Comparison of ENCODE assay signal across 32 cellular contexts in genomic region chr5:14928661-14929060, GRCh38. TPM values are rescaled to one million over a fixed set of nuclear protein-coding genes. Genes with fewer than 3 reads are reported as not detected.
A peak's percentile ranks its signal among the peaks of the same experiment; 100 is the strongest.
DNase-seq lines count a peak whose midpoint lies in the region; ATAC-seq, FAIRE-seq and TF ChIP-seq lines count a peak whose summit lies in the region.
"Had no signal": no experiment of that assay in that cellular context is flagged by ENCODE, and none has a peak within 500 bp of the region (broad histone marks: within the 10 kb centered on the region; RNA-seq: fewer than 3 reads in every experiment).

No MANE protein-coding gene starts in this region.

- H3K27me3 ChIP-seq in RWPE2 (ENCODE audit: insufficient read depth, poor library complexity, severe bottlenecking) (no peaks in the 10 kb centered on the region), fibroblast of lung (ENCODE audit: control insufficient read depth, insufficient read depth, low read length) (no peaks in the 10 kb centered on the region)
- H3K27me3 ChIP-seq: adrenal gland, BLaER1, ovary, Peyer's patch, testis, uterus had no signal

- no peaks in the 10 kb centered on the region for H4K20me1 ChIP-seq in fibroblast of lung (ENCODE audit: control insufficient read depth, extremely low read depth, insufficient read depth, low read length)
- H4K20me1 ChIP-seq: BLaER1 had no signal

- no peak overlapping the region for H3K4me2 ChIP-seq in fibroblast of lung (ENCODE audit: extremely low read depth, insufficient read depth, low read length)
- H3K4me2 ChIP-seq: BLaER1 had no signal

- H3K9me3 ChIP-seq in RWPE2 (ENCODE audit: severe bottlenecking) (no peaks in the 10 kb centered on the region), fibroblast of lung (ENCODE audit: control insufficient read depth, insufficient read depth, low read depth, low read length) (no peaks in the 10 kb centered on the region)
- H3K9me3 ChIP-seq: adrenal gland, BLaER1, Caco-2, mucosa of descending colon, ovary, Peyer's patch, testis, uterus had no signal

- peak; percentile 33 for DNase-seq in AG10803 (ENCODE audit: low read depth)
- DNase-seq in HTR-8/SVneo (ENCODE audit: insufficient read length, low spot score): peak; percentile 22
- no peak for DNase-seq in RWPE2 (ENCODE audit: low spot score)
- DNase-seq in fibroblast of lung (ENCODE audit: low read depth in 2 of 2): peak; percentile 19 to 84
- no peak for DNase-seq in NCI-H146 (lab: John Stamatoyannopoulos, UW)
- DNase-seq in frontal cortex (ENCODE audit: low spot score in 2 of 2): no peak
- DNase-seq: activated CD4-positive, alpha-beta T cell treated with anti-CD3 and anti-CD28 coated beads for 48 hours; activated naive CD4-positive, alpha-beta T cell treated with Interleukin-2 at 50 U/mL for 16 hours; activated T-cell treated with anti-CD3 and anti-CD28 coated beads, Interleukin-2, amount 50 U/mL, for 4 hours; adrenal gland; Caco-2; DND-41; H7; islet precursor cell; MM.1S; mucosa of descending colon; NCI-H1436; NCI-H2171; NCI-H526; ovary; Peyer's patch; stimulated activated CD4-positive, alpha-beta T cell treated with anti-CD3 and anti-CD28 coated beads, Interleukin-4, amount 100 ng/mL, for 1 hour; stimulated activated naive B cell treated with anti-CD40 and anti-IgM and Interleukin-4, amounts not matched to agents 10 μg/mL and 1 μg/mL and 100 μg/mL, for 72 hours; T-helper 2 cell; testis; uterus had no signal

- H3K27ac ChIP-seq in RWPE2 (ENCODE audit: poor library complexity, severe bottlenecking): peak overlapping the region; percentile 24
- H3K27ac ChIP-seq in fibroblast of lung (ENCODE audit: insufficient read depth, low read length): no peak overlapping the region
- H3K27ac ChIP-seq: adrenal gland, BLaER1, epithelial cell of prostate, ovary, Peyer's patch, SK-N-MC, testis, uterus had no signal

- H3K4me3 ChIP-seq in AG10803 (ENCODE audit: low read length) (no peak overlapping the region), RWPE2 (ENCODE audit: severe bottlenecking) (no peak overlapping the region), fibroblast of lung (replicated peaks in 1 of 4; ENCODE audit: control extremely low read depth in 1 of 4, insufficient read depth in 1 of 4, low read depth in 3 of 4, low read length in 4 of 4) (no peak overlapping the region)
- H3K4me3 ChIP-seq: adrenal gland, BLaER1, mucosa of descending colon, ovary, Peyer's patch, SK-N-MC, testis, uterus had no signal

- no peak overlapping the region for H2AFZ ChIP-seq in fibroblast of lung (ENCODE audit: low read length)

- H3K79me2 ChIP-seq in fibroblast of lung (ENCODE audit: control insufficient read depth, insufficient read depth, low read length): no peaks in the 10 kb centered on the region

- TF ChIP-seq CTCF in AG10803 (conservative IDR thresholded peaks at IDR 0.05; ENCODE audit: low read length) (no peak), RWPE2 (IDR thresholded peaks at IDR 0.05; ENCODE audit: poor library complexity, severe bottlenecking) (no peak), fibroblast of lung (conservative IDR thresholded peaks at IDR 0.05 in 1 of 2, IDR thresholded peaks at IDR 0.05 in 1 of 2; ENCODE audit: low read depth in 1 of 2, low read length in 2 of 2) (no peak)

- peaks cover 22% of the 10 kb centered on the region for H3K4me1 ChIP-seq in RWPE2 (ENCODE audit: insufficient read depth, poor library complexity, severe bottlenecking)
- peaks cover 9% of the 10 kb centered on the region for H3K4me1 ChIP-seq in fibroblast of lung (ENCODE audit: control insufficient read depth, extremely low read depth, insufficient read depth, low read length)
- H3K4me1 ChIP-seq: adrenal gland, Caco-2, Peyer's patch, uterus had no signal

- H3K36me3 ChIP-seq in RWPE2 (ENCODE audit: low read depth): no peaks in the 10 kb centered on the region
- H3K36me3 ChIP-seq in fibroblast of lung (ENCODE audit: control insufficient read depth, insufficient read depth, low read length): no peaks in the 10 kb centered on the region
- H3K36me3 ChIP-seq: adrenal gland, BLaER1, ovary, Peyer's patch, uterus had no signal

- ATAC-seq in RWPE2 (ENCODE audit: low read depth) (peak; percentile 80), HG03432 (IDR thresholded peaks at IDR 0.05; ENCODE audit: unreplicated experiment) (no peak), HG02852 (IDR thresholded peaks at IDR 0.05; ENCODE audit: unreplicated experiment) (no peak)
- ATAC-seq: activated T-cell treated with anti-CD3 and anti-CD28 coated beads, Interleukin-2, amount 50 U/mL, for 4 hours; mucosa of descending colon; stimulated activated naive B cell treated with anti-CD40 and anti-IgM and Interleukin-4, amounts not matched to agents 10 μg/mL and 1 μg/mL and 100 μg/mL, for 72 hours had no signal

- no peak overlapping the region for H3K9ac ChIP-seq in fibroblast of lung (ENCODE audit: insufficient read depth, low read length)
- H3K9ac ChIP-seq: BLaER1 had no signal

- FAIRE-seq in HTR-8/SVneo (lab: Jason Lieb, UNC) (no peak), frontal cortex (lab: Jason Lieb, UNC) (no peak)
- FAIRE-seq: GM12891 had no signal

RNA-seq across cellular contexts. Expression of gene ANKH, which starts 57.1 kb away (rescaled TPM):
- total RNA-seq in fibroblast of lung: 5.4 and 5.8 TPM in 2 replicates
- polyA plus RNA-seq in fibroblast of lung: 10.9 and 14.8 TPM in 2 replicates
- 15.1 and 28.2 TPM in 2 replicates for polyA plus RNA-seq in fibroblast of lung (2012)
- 36.5 and 39.2 TPM in 2 replicates for polyA minus RNA-seq in fibroblast of lung (ENCODE audit: low replicate concordance)
- total RNA-seq in frontal cortex: 62.8 TPM

Comparison
In these comparisons a context has a peak if more than half of its experiments do, and no peak if none do; other contexts are left out.
1. DNase-seq: peak in AG10803 (single experiment), HTR-8/SVneo (single experiment) and fibroblast of lung (2 of 2); none in RWPE2 (single experiment), NCI-H146 (single experiment) and frontal cortex (0 of 2).